ENCODE assay signal across 17 cellular contexts in the genomic region with DNA sequence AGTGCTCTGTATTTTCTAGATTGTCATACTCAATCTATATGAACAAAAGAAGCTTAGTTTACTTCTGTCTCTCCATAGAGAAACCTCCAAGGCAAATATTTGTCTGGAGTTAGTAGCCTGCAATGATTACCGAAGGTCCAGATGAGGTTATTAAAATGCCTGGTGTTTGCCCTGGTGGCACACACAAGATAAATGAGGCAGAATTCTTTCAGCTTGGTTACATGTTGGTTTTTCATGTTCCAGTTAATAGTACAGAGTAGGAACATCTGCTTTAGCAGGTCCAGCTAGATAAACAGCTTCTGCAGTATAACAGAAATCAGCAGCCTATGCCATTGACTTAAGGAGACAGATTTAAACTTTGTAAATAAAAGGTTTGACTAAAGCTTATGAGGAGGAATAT.
DNase-seq lines count a peak whose midpoint lies in the region; ATAC-seq and TF ChIP-seq lines count a peak whose summit lies in the region.
"Had no signal": no experiment of that assay in that cellular context is flagged by ENCODE, and none has a peak within 500 bp of the region (broad histone marks: within the 10 kb centered on the region; RNA-seq: fewer than 3 reads in every experiment).

No MANE protein-coding gene starts in this region.

- ATAC-seq in naive thymus-derived CD8-positive, alpha-beta T cell = no peak
- no peak for ATAC-seq in activated CD8-positive, alpha-beta T cell treated with anti-CD3 and anti-CD28 coated beads, Interleukin-2, amount 10 ng/mL, durations not matched to agents 7 days and 5 days
- ATAC-seq: activated CD4-positive, CD25-positive, alpha-beta regulatory T cell treated with anti-CD3 and anti-CD28 coated beads, Interleukin-2, amount 50 U/mL, for 24 hours; effector memory CD8-positive, alpha-beta T cell; gastroesophageal sphincter had no signal

- H3K4me1 ChIP-seq in CD8-positive, alpha-beta memory T cell (ENCODE audit: insufficient read depth, low read length) = peaks cover 35% of the 10 kb centered on the region

- H3K9me3 ChIP-seq in CD8-positive, alpha-beta memory T cell (ENCODE audit: low read length) = no peaks in the 10 kb centered on the region
- H3K9me3 ChIP-seq: gastroesophageal sphincter had no signal

- H3K4me3 ChIP-seq in CD8-positive, alpha-beta memory T cell (ENCODE audit: low read length) = no peak overlapping the region
- H3K4me3 ChIP-seq: gastroesophageal sphincter, SK-N-MC, skin epidermis had no signal

- H3K9me3 Mint-ChIP-seq in CD8-positive, alpha-beta memory T cell = no peaks in the 10 kb centered on the region
- H3K9me3 Mint-ChIP-seq in naive thymus-derived CD8-positive, alpha-beta T cell = no peaks in the 10 kb centered on the region
- H3K9me3 Mint-ChIP-seq in activated CD8-positive, alpha-beta T cell treated with anti-CD3 and anti-CD28 coated beads, Interleukin-2, amount 10 ng/mL, durations not matched to agents 7 days and 5 days (ENCODE audit: insufficient read depth) = no peaks in the 10 kb centered on the region
- H3K9me3 Mint-ChIP-seq: activated T-helper 1 cell treated with anti-CD3 and anti-CD28 coated beads, Interleukin-12 subunit alpha, Interleukin-12 subunit beta, Interleukin-2, Interleukin-4 antibody, amounts not matched to agents 30 ng/mL and 10 ng/mL and 1 ng/mL, durations not matched to agents 14 hours and 24 hours and 36 hours; effector memory CD8-positive, alpha-beta T cell; naive B cell had no signal

- H3K27ac Mint-ChIP-seq in CD8-positive, alpha-beta memory T cell = peak overlapping the region in 6 of 8 donors; percentile 15 to 92 (median 44)
- peak overlapping the region in 7 of 10 donors; percentile 47 to 100 (median 71) for H3K27ac Mint-ChIP-seq in naive thymus-derived CD8-positive, alpha-beta T cell
- H3K27ac Mint-ChIP-seq in activated CD8-positive, alpha-beta T cell treated with anti-CD3 and anti-CD28 coated beads, Interleukin-2, amount 10 ng/mL, durations not matched to agents 7 days and 5 days = no peak overlapping the region
- H3K27ac Mint-ChIP-seq: naive B cell had no signal

- POLR2A ChIA-PET in CD8-positive, alpha-beta memory T cell (lab: Charles Lee) = no interaction called here
- POLR2A ChIA-PET in naive thymus-derived CD8-positive, alpha-beta T cell (lab: Charles Lee) = interaction anchor here (0.5 to 1.4 kb wide), 4 partner anchors 14 to 123 kb away, joined by 3 to 5 read pairs (median 3); no protein-coding TSS in a partner anchor
- POLR2A ChIA-PET in activated CD8-positive, alpha-beta T cell treated with anti-CD3 and anti-CD28 coated beads, Interleukin-2, amount 10 ng/mL, durations not matched to agents 7 days and 5 days (lab: Charles Lee) = interaction anchor here (0.8 kb wide), 1 partner anchor 10 kb away, joined by 3 read pairs; no protein-coding TSS in a partner anchor

- no peak for DNase-seq in CD8-positive, alpha-beta memory T cell
- DNase-seq in NCI-H1092 (lab: John Stamatoyannopoulos, UW) = peak; percentile 12
- DNase-seq in naive thymus-derived CD8-positive, alpha-beta T cell = no peak
- DNase-seq in AG08395 (ENCODE audit: low spot score) = no peak
- no peak for DNase-seq in activated CD8-positive, alpha-beta T cell treated with anti-CD3 and anti-CD28 coated beads, Interleukin-2, amount 10 ng/mL, durations not matched to agents 7 days and 5 days
- no peak for DNase-seq in dermis blood vessel endothelial cell
- DNase-seq: brain microvascular endothelial cell; COR-L47; effector memory CD8-positive, alpha-beta T cell; naive B cell; substantia nigra had no signal

- CTCF ChIA-PET in CD8-positive, alpha-beta memory T cell (lab: Charles Lee) = interaction anchor here (1.4 to 1.8 kb wide), 2 partner anchors 9 to 163 kb away, joined by 5 read pairs; no protein-coding TSS in a partner anchor
- CTCF ChIA-PET in activated CD8-positive, alpha-beta T cell treated with anti-CD3 and anti-CD28 coated beads, Interleukin-2, amount 10 ng/mL, durations not matched to agents 7 days and 5 days (lab: Charles Lee) = interaction anchor here (1.0 to 2.5 kb wide), 8 partner anchors 10 to 163 kb away, joined by 4 to 22 read pairs (median 8); no protein-coding TSS in a partner anchor

- peaks cover 0 to 1% of the 10 kb centered on the region in 2 donors for H3K27me3 Mint-ChIP-seq in CD8-positive, alpha-beta memory T cell
- no peaks in the 10 kb centered on the region for H3K27me3 Mint-ChIP-seq in naive thymus-derived CD8-positive, alpha-beta T cell
- no peaks in the 10 kb centered on the region for H3K27me3 Mint-ChIP-seq in activated CD8-positive, alpha-beta T cell treated with anti-CD3 and anti-CD28 coated beads, Interleukin-2, amount 10 ng/mL, durations not matched to agents 7 days and 5 days (ENCODE audit: low read depth)

- TF ChIP-seq CTCF in VCaP (conservative IDR thresholded peaks at IDR 0.05) = no peak

- peaks cover 22 to 42% (median 31%) of the 10 kb centered on the region in 3 donors for H3K4me1 Mint-ChIP-seq in CD8-positive, alpha-beta memory T cell
- peaks cover 22 to 47% (median 36%) of the 10 kb centered on the region in 4 donors for H3K4me1 Mint-ChIP-seq in naive thymus-derived CD8-positive, alpha-beta T cell
- H3K4me1 Mint-ChIP-seq in activated CD8-positive, alpha-beta T cell treated with anti-CD3 and anti-CD28 coated beads, Interleukin-2, amount 10 ng/mL, durations not matched to agents 7 days and 5 days (ENCODE audit: low read depth) = peaks cover 22% of the 10 kb centered on the region

- H3K36me3 Mint-ChIP-seq in CD8-positive, alpha-beta memory T cell = peaks cover 0 to 4% (median 0%) of the 10 kb centered on the region in 3 donors
- no peaks in the 10 kb centered on the region for H3K36me3 Mint-ChIP-seq in naive thymus-derived CD8-positive, alpha-beta T cell
- no peaks in the 10 kb centered on the region for H3K36me3 Mint-ChIP-seq in activated CD8-positive, alpha-beta T cell treated with anti-CD3 and anti-CD28 coated beads, Interleukin-2, amount 10 ng/mL, durations not matched to agents 7 days and 5 days (ENCODE audit: low read depth)
- H3K36me3 Mint-ChIP-seq: naive B cell had no signal

- H3K4me3 Mint-ChIP-seq in CD8-positive, alpha-beta memory T cell = no peak overlapping the region
- peak overlapping the region in 1 of 10 donors; percentile 39 for H3K4me3 Mint-ChIP-seq in naive thymus-derived CD8-positive, alpha-beta T cell
- no peak overlapping the region for H3K4me3 Mint-ChIP-seq in activated CD8-positive, alpha-beta T cell treated with anti-CD3 and anti-CD28 coated beads, Interleukin-2, amount 10 ng/mL, durations not matched to agents 7 days and 5 days
- H3K4me3 Mint-ChIP-seq: effector memory CD8-positive, alpha-beta T cell; naive B cell had no signal

- no peak overlapping the region for H3K27ac ChIP-seq in CD8-positive, alpha-beta memory T cell (ENCODE audit: low read depth, low read length)
- H3K27ac ChIP-seq in VCaP = peak overlapping the region; percentile 77
- H3K27ac ChIP-seq: brain microvascular endothelial cell, gastroesophageal sphincter, SK-N-MC had no signal

- H3K36me3 ChIP-seq in CD8-positive, alpha-beta memory T cell (ENCODE audit: insufficient read depth, low read length) = no peaks in the 10 kb centered on the region
- H3K36me3 ChIP-seq: brain microvascular endothelial cell, gastroesophageal sphincter had no signal

- no peaks in the 10 kb centered on the region for H3K27me3 ChIP-seq in CD8-positive, alpha-beta memory T cell (ENCODE audit: insufficient read depth, low read length, poor library complexity, severe bottlenecking)
- H3K27me3 ChIP-seq: brain microvascular endothelial cell, gastroesophageal sphincter had no signal
